8 cellular contexts compared by ENCODE assay signal in the genomic region with DNA sequence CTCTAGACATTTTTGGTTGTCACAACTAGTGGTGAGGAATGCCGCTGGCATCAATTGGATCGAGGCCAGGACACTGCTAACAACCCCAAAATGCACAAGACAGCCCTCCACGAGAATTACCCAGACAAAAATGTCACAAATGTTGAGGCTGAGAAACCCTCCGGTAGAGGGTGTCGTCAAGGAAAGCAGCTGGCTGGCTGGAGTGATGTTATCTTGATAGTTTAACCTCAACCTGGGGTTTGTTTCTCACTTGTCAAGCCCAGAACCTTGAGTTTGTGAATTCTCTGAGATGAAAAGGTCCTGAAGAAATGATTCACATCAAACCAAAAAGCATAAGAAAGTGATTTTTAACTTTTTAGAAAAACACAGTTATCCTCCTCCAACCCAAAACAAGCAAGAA. TPM values are rescaled to one million over a fixed set of nuclear protein-coding genes. Genes with fewer than 3 reads are reported as not detected.
DNase-seq lines count a peak whose midpoint lies in the region; ATAC-seq and TF ChIP-seq lines count a peak whose summit lies in the region.

No MANE protein-coding gene starts in this region.

- H3K27ac ChIP-seq in VCaP, result no peak overlapping the region
- H3K27ac ChIP-seq in endodermal cell (ENCODE audit: low read depth, low read length), result no peak overlapping the region
- peak overlapping the region in 1 of 3 donors; percentile 41 for H3K27ac ChIP-seq in thyroid gland

- H3K27me3 ChIP-seq in endodermal cell (ENCODE audit: control insufficient read depth, insufficient read depth, low read length, poor library complexity, severe bottlenecking) (no peaks in the 10 kb centered on the region), thyroid gland (no peaks in the 10 kb centered on the region)

- peak; percentile 68 for DNase-seq in activated gamma-delta T cell treated with Interleukin-2 at 50 U/mL for 16 hours
- no peak for DNase-seq in activated gamma-delta T cell (lab: John Stamatoyannopoulos, UW)
- DNase-seq in endodermal cell, result peak; percentile 48
- peak; percentile 21 to 41 for DNase-seq in thyroid gland
- DNase-seq in NCI-H2081 (lab: John Stamatoyannopoulos, UW), result no peak

- intact Hi-C loops in thyroid gland (cut with DNase I), result no loop called here

- no peak overlapping the region for H3K4me3 Mint-ChIP-seq in endodermal cell

- WGBS in endodermal cell (ENCODE audit: insufficient coverage in 1 of 2, insufficient read length in 1 of 2), 2 experiments, result 78 to 80% methylated on average over 2 to 5 of the region's 5 CpGs
- WGBS in thyroid gland, 2 donors, result 10 to 13% methylated on average over 5 of the region's 5 CpGs

- no peaks in the 10 kb centered on the region for H3K9me3 Mint-ChIP-seq in endodermal cell

- H3K36me3 Mint-ChIP-seq in endodermal cell (ENCODE audit: low read depth), result no peaks in the 10 kb centered on the region

- peaks cover 2% of the 10 kb centered on the region for H3K4me1 Mint-ChIP-seq in endodermal cell

- H3K4me3 ChIP-seq in endodermal cell (ENCODE audit: low read length) (no peak overlapping the region), thyroid gland (replicated peaks in 1 of 3) (no peak overlapping the region)

- H3K27me3 Mint-ChIP-seq in endodermal cell (ENCODE audit: insufficient read depth), result peaks cover 6% of the 10 kb centered on the region

- TF ChIP-seq POLR2A in thyroid gland (IDR thresholded peaks at IDR 0.05), result no peak

- H3K9me3 ChIP-seq in endodermal cell (ENCODE audit: control insufficient read depth, low read length) (no peaks in the 10 kb centered on the region), thyroid gland (no peaks in the 10 kb centered on the region)

- no peaks in the 10 kb centered on the region for H3K4me1 ChIP-seq in endodermal cell (ENCODE audit: control insufficient read depth, insufficient read depth, low read length)
- peaks cover 12 to 21% of the 10 kb centered on the region in 2 donors for H3K4me1 ChIP-seq in thyroid gland

- H3K36me3 ChIP-seq in endodermal cell (ENCODE audit: control insufficient read depth, insufficient read depth, low read length), result no peaks in the 10 kb centered on the region
- no peaks in the 10 kb centered on the region for H3K36me3 ChIP-seq in thyroid gland

- H3K9ac ChIP-seq in endodermal cell (ENCODE audit: extremely low read depth, low read length, poor library complexity, severe bottlenecking), result no peak overlapping the region

- ATAC-seq in GM18858 (IDR thresholded peaks at IDR 0.05; ENCODE audit: unreplicated experiment) (no peak), HG02588 (IDR thresholded peaks at IDR 0.05; ENCODE audit: unreplicated experiment) (no peak)

- peak; percentile 30; the same call in 1 of the 2 replicates for TF ChIP-seq CTCF in VCaP (conservative IDR thresholded peaks at IDR 0.05)
- TF ChIP-seq CTCF in endodermal cell (conservative IDR thresholded peaks at IDR 0.05), result peak; percentile 58
- TF ChIP-seq CTCF in thyroid gland (IDR thresholded peaks at IDR 0.05), result peak in 2 of 6 experiments; percentile 11 to 31

- no peak overlapping the region for H3K27ac Mint-ChIP-seq in endodermal cell

RNA-seq across cellular contexts. Expression of a gene that starts 21.1 kb away (rescaled TPM):
- total RNA-seq in endodermal cell (1 to 10 TPM; 2.5 to 6.4 TPM), thyroid gland (10 to 100 TPM in 3 of 4 donors, 1 to 10 TPM in 1; 8.5 to 24.3 (median 13.0) TPM)
- 0.61 TPM for polyA plus RNA-seq in endodermal cell (2013, experiment 1 of 2)
- polyA plus RNA-seq in endodermal cell (2013, experiment 2 of 2), result 0.46 TPM

RNA-seq across cellular contexts. Expression of a gene that starts 35.9 kb away (rescaled TPM):
- total RNA-seq in endodermal cell (under 1 TPM; 0.46 to 0.51 TPM), thyroid gland (10 to 100 TPM in 3 of 4 donors, 1 to 10 TPM in 1; 5.3 to 21.9 (median 10.6) TPM)
- not detected for polyA plus RNA-seq in endodermal cell (2013, experiment 1 of 2)
- 0.37 TPM for polyA plus RNA-seq in endodermal cell (2013, experiment 2 of 2)

Comparison
In these comparisons a context has a peak if more than half of its experiments do, and no peak if none do; other contexts are left out.
1. DNase-seq: peak in activated gamma-delta T cell treated with Interleukin-2 at 50 U/mL for 16 hours (single experiment), endodermal cell (single experiment) and thyroid gland (2 of 2); none in activated gamma-delta T cell (single experiment) and NCI-H2081 (0 of 2).
2. RNA of a gene that starts 35.9 kb away (total RNA-seq): 5.3 to 21.9 TPM in thyroid gland; 0.46 to 0.51 TPM in endodermal cell; every median in the first group is over 4 times any median in the second.